In genomic region chr2:74471332-74472065, GRCh38 we compare ENCODE assay signal across 8 cellular contexts. TPM values are rescaled to one million over a fixed set of nuclear protein-coding genes. Genes with fewer than 3 reads are reported as not detected.
DNase-seq lines count a peak whose midpoint lies in the region; ATAC-seq and TF ChIP-seq lines count a peak whose summit lies in the region.

No MANE protein-coding gene starts in this region.

- H3K36me3 Mint-ChIP-seq in GM23338 (ENCODE audit: low read depth): peaks cover 19% of the 10 kb centered on the region
- H3K36me3 Mint-ChIP-seq in glutamatergic neuron (ENCODE audit: unreplicated experiment): no peaks in the 10 kb centered on the region

- H3K4me2 ChIP-seq in GM23338: peak overlapping the region; percentile 92

- peaks cover 13% of the 10 kb centered on the region for H3F3A ChIP-seq in GM23338 (replicated peaks; ENCODE audit: low read depth)

- H2AFZ ChIP-seq in GM23338: peak overlapping the region; percentile 72

- no peak for DNase-seq in GM23338 (ENCODE audit: low spot score)
- DNase-seq in WERI-Rb-1: no peak
- no peak for DNase-seq in glutamatergic neuron
- DNase-seq in skeletal muscle cell (ENCODE audit: low read depth): no peak
- DNase-seq in stimulated activated naive CD4-positive, alpha-beta T cell treated with Interleukin-2 at 50 U/mL for 16 hours (lab: John Stamatoyannopoulos, UW): no peak
- DNase-seq in activated CD8-positive, alpha-beta memory T cell treated with anti-CD3 and anti-CD28 coated beads, Interleukin-2, amount 50 U/mL, for 48 hours: no peak

- H3K4me3 ChIP-seq in GM23338: peak overlapping the region; percentile 80
- peak overlapping the region; percentile 68 for H3K4me3 ChIP-seq in WERI-Rb-1 (ENCODE audit: low read depth, low read length)
- peak overlapping the region; percentile 83 for H3K4me3 ChIP-seq in skeletal muscle cell (ENCODE audit: low read depth, low read length)

- H3K4me1 Mint-ChIP-seq in GM23338: peaks cover 2% of the 10 kb centered on the region; the same call in 1 of the 3 replicates
- no peaks in the 10 kb centered on the region for H3K4me1 Mint-ChIP-seq in glutamatergic neuron (ENCODE audit: low read depth, unreplicated experiment)

- H3K27ac ChIP-seq in GM23338 (ENCODE audit: low read depth) (peak overlapping the region; percentile 83; the same call in 1 of the 2 replicates), WERI-Rb-1 (peak overlapping the region; percentile 86)

- H3K79me2 ChIP-seq in GM23338 (replicated peaks; ENCODE audit: insufficient read depth): no peaks in the 10 kb centered on the region

- TF ChIP-seq CTCF in GM23338 (conservative IDR thresholded peaks at IDR 0.05; ENCODE audit: low read depth in 2 of 2) (no peak), WERI-Rb-1 (IDR thresholded peaks at IDR 0.05; ENCODE audit: low read depth, low read length) (no peak), glutamatergic neuron (IDR thresholded peaks at IDR 0.05; ENCODE audit: partially characterized antibody, unreplicated experiment) (no peak)

- H3K9me3 Mint-ChIP-seq in GM23338 (no peaks in the 10 kb centered on the region; the same call in 2 of the 3 replicates), glutamatergic neuron (ENCODE audit: unreplicated experiment) (peaks cover 18% of the 10 kb centered on the region)

- peak overlapping the region; percentile 98 for H3K4me3 Mint-ChIP-seq in GM23338
- peak overlapping the region; percentile 97 for H3K4me3 Mint-ChIP-seq in glutamatergic neuron (ENCODE audit: unreplicated experiment)

- H3K27me3 Mint-ChIP-seq in GM23338 (ENCODE audit: insufficient read depth, low read depth, poor library complexity) (peaks cover 15% of the 10 kb centered on the region), glutamatergic neuron (ENCODE audit: unreplicated experiment) (peaks cover 18% of the 10 kb centered on the region)

- H3K4me1 ChIP-seq in GM23338 (ENCODE audit: insufficient read depth): peaks cover 7% of the 10 kb centered on the region; the same call in 1 of the 2 replicates

- H3K9me3 ChIP-seq in WERI-Rb-1 (ENCODE audit: severe bottlenecking): no peaks in the 10 kb centered on the region

- no peaks in the 10 kb centered on the region for H3K9me2 ChIP-seq in GM23338 (ENCODE audit: insufficient read depth)

- H3K27me3 ChIP-seq in GM23338 (ENCODE audit: insufficient read depth): no peaks in the 10 kb centered on the region
- H3K27me3 ChIP-seq in WERI-Rb-1 (ENCODE audit: insufficient read depth, low read depth, severe bottlenecking): no peaks in the 10 kb centered on the region

- ATAC-seq in GM23338: no peak
- no peak for ATAC-seq in HG03045 (IDR thresholded peaks at IDR 0.05; ENCODE audit: unreplicated experiment)
- no peak for ATAC-seq in GM19397 (IDR thresholded peaks at IDR 0.05; ENCODE audit: unreplicated experiment)

- H4K20me1 ChIP-seq in GM23338 (replicated peaks; ENCODE audit: insufficient read depth): no peaks in the 10 kb centered on the region

- no peaks in the 10 kb centered on the region for H3K36me3 ChIP-seq in GM23338 (ENCODE audit: insufficient read depth)
- peaks cover 36% of the 10 kb centered on the region for H3K36me3 ChIP-seq in WERI-Rb-1

- H3K27ac Mint-ChIP-seq in GM23338: peak overlapping the region; percentile 98
- peak overlapping the region; percentile 98 for H3K27ac Mint-ChIP-seq in glutamatergic neuron (ENCODE audit: unreplicated experiment)

TF ChIP-seq in GM23338, 12 proteins besides CTCF, POLR2A, EP300 and RAD21 (continues in another document):
- TF ChIP-seq STAT1 (IDR thresholded peaks at IDR 0.05; ENCODE audit: unreplicated experiment) (no peak), ZNF331 (CRISPR knock-in tag; IDR thresholded peaks at IDR 0.05; ENCODE audit: low read depth) (no peak), ZNF114 (CRISPR knock-in tag; IDR thresholded peaks at IDR 0.05) (no peak), EZH2phosphoT487 (IDR thresholded peaks at IDR 0.05; ENCODE audit: unreplicated experiment) (no peak), NANOG (IDR thresholded peaks at IDR 0.05; ENCODE audit: borderline replicate concordance) (no peak), POLR2AphosphoS5 (IDR thresholded peaks at IDR 0.05; ENCODE audit: low read depth) (no peak), EZH2 (IDR thresholded peaks at IDR 0.05; ENCODE audit: low read depth, unreplicated experiment) (no peak)
- TF ChIP-seq, protein P1, sequence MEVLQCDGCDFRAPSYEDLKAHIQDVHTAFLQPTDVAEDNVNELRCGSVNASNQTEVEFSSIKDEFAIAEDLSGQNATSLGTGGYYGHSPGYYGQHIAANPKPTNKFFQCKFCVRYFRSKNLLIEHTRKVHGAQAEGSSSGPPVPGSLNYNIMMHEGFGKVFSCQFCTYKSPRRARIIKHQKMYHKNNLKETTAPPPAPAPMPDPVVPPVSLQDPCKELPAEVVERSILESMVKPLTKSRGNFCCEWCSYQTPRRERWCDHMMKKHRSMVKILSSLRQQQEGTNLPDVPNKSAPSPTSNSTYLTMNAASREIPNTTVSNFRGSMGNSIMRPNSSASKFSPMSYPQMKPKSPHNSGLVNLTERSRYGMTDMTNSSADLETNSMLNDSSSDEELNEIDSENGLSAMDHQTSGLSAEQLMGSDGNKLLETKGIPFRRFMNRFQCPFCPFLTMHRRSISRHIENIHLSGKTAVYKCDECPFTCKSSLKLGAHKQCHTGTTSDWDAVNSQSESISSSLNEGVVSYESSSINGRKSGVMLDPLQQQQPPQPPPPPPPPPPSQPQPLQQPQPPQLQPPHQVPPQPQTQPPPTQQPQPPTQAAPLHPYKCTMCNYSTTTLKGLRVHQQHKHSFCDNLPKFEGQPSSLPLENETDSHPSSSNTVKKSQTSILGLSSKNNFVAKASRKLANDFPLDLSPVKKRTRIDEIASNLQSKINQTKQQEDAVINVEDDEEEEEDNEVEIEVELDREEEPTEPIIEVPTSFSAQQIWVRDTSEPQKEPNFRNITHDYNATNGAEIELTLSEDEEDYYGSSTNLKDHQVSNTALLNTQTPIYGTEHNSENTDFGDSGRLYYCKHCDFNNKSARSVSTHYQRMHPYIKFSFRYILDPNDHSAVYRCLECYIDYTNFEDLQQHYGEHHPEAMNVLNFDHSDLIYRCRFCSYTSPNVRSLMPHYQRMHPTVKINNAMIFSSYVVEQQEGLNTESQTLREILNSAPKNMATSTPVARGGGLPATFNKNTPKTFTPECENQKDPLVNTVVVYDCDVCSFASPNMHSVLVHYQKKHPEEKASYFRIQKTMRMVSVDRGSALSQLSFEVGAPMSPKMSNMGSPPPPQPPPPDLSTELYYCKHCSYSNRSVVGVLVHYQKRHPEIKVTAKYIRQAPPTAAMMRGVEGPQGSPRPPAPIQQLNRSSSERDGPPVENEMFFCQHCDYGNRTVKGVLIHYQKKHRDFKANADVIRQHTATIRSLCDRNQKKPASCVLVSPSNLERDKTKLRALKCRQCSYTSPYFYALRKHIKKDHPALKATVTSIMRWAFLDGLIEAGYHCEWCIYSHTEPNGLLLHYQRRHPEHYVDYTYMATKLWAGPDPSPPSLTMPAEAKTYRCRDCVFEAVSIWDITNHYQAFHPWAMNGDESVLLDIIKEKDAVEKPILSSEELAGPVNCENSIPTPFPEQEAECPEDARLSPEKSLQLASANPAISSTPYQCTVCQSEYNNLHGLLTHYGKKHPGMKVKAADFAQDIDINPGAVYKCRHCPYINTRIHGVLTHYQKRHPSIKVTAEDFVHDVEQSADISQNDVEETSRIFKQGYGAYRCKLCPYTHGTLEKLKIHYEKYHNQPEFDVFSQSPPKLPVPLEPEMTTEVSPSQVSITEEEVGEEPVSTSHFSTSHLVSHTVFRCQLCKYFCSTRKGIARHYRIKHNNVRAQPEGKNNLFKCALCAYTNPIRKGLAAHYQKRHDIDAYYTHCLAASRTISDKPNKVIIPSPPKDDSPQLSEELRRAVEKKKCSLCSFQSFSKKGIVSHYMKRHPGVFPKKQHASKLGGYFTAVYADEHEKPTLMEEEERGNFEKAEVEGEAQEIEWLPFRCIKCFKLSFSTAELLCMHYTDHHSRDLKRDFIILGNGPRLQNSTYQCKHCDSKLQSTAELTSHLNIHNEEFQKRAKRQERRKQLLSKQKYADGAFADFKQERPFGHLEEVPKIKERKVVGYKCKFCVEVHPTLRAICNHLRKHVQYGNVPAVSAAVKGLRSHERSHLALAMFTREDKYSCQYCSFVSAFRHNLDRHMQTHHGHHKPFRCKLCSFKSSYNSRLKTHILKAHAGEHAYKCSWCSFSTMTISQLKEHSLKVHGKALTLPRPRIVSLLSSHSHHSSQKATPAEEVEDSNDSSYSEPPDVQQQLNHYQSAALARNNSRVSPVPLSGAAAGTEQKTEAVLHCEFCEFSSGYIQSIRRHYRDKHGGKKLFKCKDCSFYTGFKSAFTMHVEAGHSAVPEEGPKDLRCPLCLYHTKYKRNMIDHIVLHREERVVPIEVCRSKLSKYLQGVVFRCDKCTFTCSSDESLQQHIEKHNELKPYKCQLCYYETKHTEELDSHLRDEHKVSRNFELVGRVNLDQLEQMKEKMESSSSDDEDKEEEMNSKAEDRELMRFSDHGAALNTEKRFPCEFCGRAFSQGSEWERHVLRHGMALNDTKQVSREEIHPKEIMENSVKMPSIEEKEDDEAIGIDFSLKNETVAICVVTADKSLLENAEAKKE (CRISPR knock-in tag; IDR thresholded peaks at IDR 0.05): no peak

RNA-seq across cellular contexts. Expression of gene MRPL53, which starts 1.0 kb away (rescaled TPM):
- total RNA-seq in GM23338 (2014; rRNA removed; shearing (Covaris generic)): 7.7 and 8.2 TPM in 2 replicates
- 65.1 and 70.4 TPM in 2 replicates for polyA plus RNA-seq in GM23338 (2016; fragmentation: Nextera tagmentation; extraction: Ambion mirVana)
- 63.9 TPM for total RNA-seq in glutamatergic neuron (ENCODE audit: unreplicated experiment)

RNA-seq across cellular contexts. Expression of gene MOGS, which starts 6.3 kb away (rescaled TPM):
- total RNA-seq in GM23338 (2014; rRNA removed; shearing (Covaris generic)): 56.5 and 61.6 TPM in 2 replicates
- 9.7 and 10.4 TPM in 2 replicates for polyA plus RNA-seq in GM23338 (2016; fragmentation: Nextera tagmentation; extraction: Ambion mirVana)
- total RNA-seq in glutamatergic neuron (ENCODE audit: unreplicated experiment): 50.9 TPM

RNA-seq across cellular contexts. Expression of gene CCDC142, which starts 11.3 kb away (rescaled TPM):
- 12.3 and 20.5 TPM in 2 replicates for total RNA-seq in GM23338 (2014; rRNA removed; shearing (Covaris generic))
- 5.1 and 5.8 TPM in 2 replicates for polyA plus RNA-seq in GM23338 (2016; fragmentation: Nextera tagmentation; extraction: Ambion mirVana)
- 28.0 TPM for total RNA-seq in glutamatergic neuron (ENCODE audit: unreplicated experiment)

RNA-seq across cellular contexts. Expression of gene TTC31, which starts 11.4 kb away (rescaled TPM):
- total RNA-seq in GM23338 (2014; rRNA removed; shearing (Covaris generic)): 29.2 and 29.6 TPM in 2 replicates
- 13.1 and 15.8 TPM in 2 replicates for polyA plus RNA-seq in GM23338 (2016; fragmentation: Nextera tagmentation; extraction: Ambion mirVana)
- total RNA-seq in glutamatergic neuron (ENCODE audit: unreplicated experiment): 23.8 TPM

RNA-seq across cellular contexts. Expression of gene WBP1, which starts 13.3 kb away (rescaled TPM):
- total RNA-seq in GM23338 (2014; rRNA removed; shearing (Covaris generic)): 52.4 and 64.4 TPM in 2 replicates
- polyA plus RNA-seq in GM23338 (2016; fragmentation: Nextera tagmentation; extraction: Ambion mirVana): 53.0 and 62.0 TPM in 2 replicates
- 109 TPM for total RNA-seq in glutamatergic neuron (ENCODE audit: unreplicated experiment)
